13 cellular contexts compared by ENCODE assay signal in genomic region chr7:36951257-36951697, GRCh38.
DNase-seq lines count a peak whose midpoint lies in the region; ATAC-seq lines count a peak whose summit lies in the region.
"Had no signal": no experiment of that assay in that cellular context is flagged by ENCODE, and none has a peak within 500 bp of the region (broad histone marks: within the 10 kb centered on the region; RNA-seq: fewer than 3 reads in every experiment).

No MANE protein-coding gene starts in this region.

- peak overlapping the region; percentile 10 for H3K27ac ChIP-seq in temporal lobe (ENCODE audit: low read depth, low read length)
- H3K27ac ChIP-seq: 22Rv1, cardiac muscle cell, spleen had no signal

- DNase-seq in NOMO-1 (lab: John Stamatoyannopoulos, UW; ENCODE audit: unreplicated experiment in 2 of 2) (peak; percentile 23 to 31), NOMO-1 treated with dmso at 0.1 percent for 144 hours (lab: John Stamatoyannopoulos, UW; ENCODE audit: unreplicated experiment) (no peak), NCI-H524 treated with DMSO at 0.1 percent for 48 hours (lab: John Stamatoyannopoulos, UW) (no peak), AG20443 (ENCODE audit: low spot score) (no peak)
- no peak for DNase-seq in effector CD4-positive, alpha-beta T cell
- DNase-seq: foreskin fibroblast, spleen, T-cell had no signal

- ATAC-seq in HG02571 (IDR thresholded peaks at IDR 0.05; ENCODE audit: unreplicated experiment) (peak; percentile 88), HG03439 (IDR thresholded peaks at IDR 0.05; ENCODE audit: unreplicated experiment) (peak; percentile 92)
- ATAC-seq: T-cell had no signal

Comparison
In these comparisons a context has a peak if more than half of its experiments do, and no peak if none do; other contexts are left out.
1. DNase-seq: peak in NOMO-1 (2 of 2); none in NOMO-1 treated with dmso at 0.1 percent for 144 hours (single experiment), NCI-H524 treated with DMSO at 0.1 percent for 48 hours (single experiment), AG20443 (single experiment) and effector CD4-positive, alpha-beta T cell (single experiment).